In genomic region chr12:116559080-116559329, GRCh38 we compare ENCODE assay signal across 1 cellular context.
TF ChIP-seq lines count a peak whose summit lies in the region.

No MANE protein-coding gene starts in this region.

TF ChIP-seq in K562, 482 proteins besides CTCF, POLR2A, EP300 and RAD21 (continued from another document and continues in another):
- TF ChIP-seq CREBBP (IDR thresholded peaks at IDR 0.05; ENCODE audit: low read depth, low read length) (no peak), MLLT1 (IDR thresholded peaks at IDR 0.05) (0 out of 4 replicates have a peak, but pooled peaks of 1 of the 2 experiments have one; percentile 39), TEAD2 (tag; IDR thresholded peaks at IDR 0.05) (no peak), IFI16 (CRISPR knock-in tag; IDR thresholded peaks at IDR 0.05) (no peak), JUND (IDR thresholded peaks at IDR 0.05; ENCODE audit: borderline replicate concordance, low read depth, low read length) (no peak), JUND (tag; IDR thresholded peaks at IDR 0.05; ENCODE audit: borderline replicate concordance, low read depth, low read length) (no peak), ZNF165 (CRISPR knock-in tag; IDR thresholded peaks at IDR 0.05; ENCODE audit: borderline replicate concordance) (no peak), CBFB (CRISPR knock-in tag; IDR thresholded peaks at IDR 0.05) (no peak), PTTG1 (tag; IDR thresholded peaks at IDR 0.05; ENCODE audit: low read depth) (0 out of 2 replicates have a peak, but pooled peaks have one; percentile 39), RFX1 (IDR thresholded peaks at IDR 0.05) (no peak), ZFPM2 (CRISPR knock-in tag; IDR thresholded peaks at IDR 0.05) (no peak), E4F1 (CRISPR knock-in tag; IDR thresholded peaks at IDR 0.05; ENCODE audit: borderline replicate concordance) (0 out of 2 replicates have a peak, but pooled peaks have one; percentile 45), ZNF445 (CRISPR knock-in tag; IDR thresholded peaks at IDR 0.05; ENCODE audit: low read depth) (no peak), NFRKB (IDR thresholded peaks at IDR 0.05; ENCODE audit: low read depth) (peak; percentile 25; the same call in 1 of the 2 replicates), SAFB (IDR thresholded peaks at IDR 0.05; ENCODE audit: borderline replicate concordance, low read depth, low read length) (no peak), GTF2F1 (IDR thresholded peaks at IDR 0.05; ENCODE audit: low read depth, low read length) (no peak), NFATC3 (IDR thresholded peaks at IDR 0.05) (no peak), ELF4 (CRISPR knock-in tag; IDR thresholded peaks at IDR 0.05) (no peak), PBX2 (CRISPR knock-in tag; IDR thresholded peaks at IDR 0.05; ENCODE audit: low read depth) (no peak), PBX2 (tag; conservative IDR thresholded peaks at IDR 0.05; ENCODE audit: low read depth) (no peak), SP1 (CRISPR knock-in tag; IDR thresholded peaks at IDR 0.05) (no peak), PCBP1 (IDR thresholded peaks at IDR 0.05; ENCODE audit: low read depth, low read length, poor library complexity, severe bottlenecking) (no peak), NR3C1 (CRISPR knock-in tag; IDR thresholded peaks at IDR 0.05) (no peak), PML (IDR thresholded peaks at IDR 0.05; ENCODE audit: low read length) (no peak), MIER1 (IDR thresholded peaks at IDR 0.05; ENCODE audit: low read depth) (no peak), RBM34 (IDR thresholded peaks at IDR 0.05; ENCODE audit: borderline replicate concordance, insufficient read depth, low read length) (no peak), TCF7L2 (IDR thresholded peaks at IDR 0.05; ENCODE audit: low read depth, low read length) (no peak), CHD1 (IDR thresholded peaks at IDR 0.05; ENCODE audit: low read length) (peak; percentile 78), PTRF (tag; IDR thresholded peaks at IDR 0.05) (peak; percentile 42; the same call in 1 of the 2 replicates), ZNF717 (CRISPR knock-in tag; IDR thresholded peaks at IDR 0.05) (no peak), CBX3 (IDR thresholded peaks at IDR 0.05; ENCODE audit: borderline replicate concordance in 1 of 2, low read length in 2 of 2) (no peak), CBX5 (IDR thresholded peaks at IDR 0.05; ENCODE audit: borderline replicate concordance, low read depth) (no peak), SMARCC2 (IDR thresholded peaks at IDR 0.05; ENCODE audit: low read depth) (no peak), PREB (CRISPR knock-in tag; IDR thresholded peaks at IDR 0.05) (0 out of 2 replicates have a peak, but pooled peaks have one; percentile 6), MAZ (CRISPR knock-in tag; conservative IDR thresholded peaks at IDR 0.05 in 1 of 2, IDR thresholded peaks at IDR 0.05 in 1 of 2) (no peak), CHCHD3 (CRISPR knock-in tag; IDR thresholded peaks at IDR 0.05) (no peak), ARID2 (IDR thresholded peaks at IDR 0.05) (no peak), NFE2L1 (tag; IDR thresholded peaks at IDR 0.05; ENCODE audit: borderline replicate concordance, low read depth) (peak; percentile 10; the same call in 1 of the 2 replicates), CREB1 (IDR thresholded peaks at IDR 0.05) (no peak), CREB1 (CRISPR knock-in tag; IDR thresholded peaks at IDR 0.05) (no peak), KDM2B (CRISPR knock-in tag; IDR thresholded peaks at IDR 0.05) (no peak), XRCC3 (IDR thresholded peaks at IDR 0.05) (no peak), PRDM10 (IDR thresholded peaks at IDR 0.05; ENCODE audit: partially characterized antibody) (no peak), E2F8 (IDR thresholded peaks at IDR 0.05; ENCODE audit: low read depth, partially characterized antibody) (no peak), ZNF707 (CRISPR knock-in tag; conservative IDR thresholded peaks at IDR 0.05) (no peak), DMBX1 (CRISPR knock-in tag; IDR thresholded peaks at IDR 0.05; ENCODE audit: borderline replicate concordance) (no peak), CBX8 (IDR thresholded peaks at IDR 0.05; ENCODE audit: borderline replicate concordance, extremely low read depth, low read depth, low read length, poor library complexity, severe bottlenecking) (no peak), SNAPC5 (CRISPR knock-in tag; IDR thresholded peaks at IDR 0.05) (no peak), BDP1 (IDR thresholded peaks at IDR 0.05; ENCODE audit: insufficient read depth, insufficient read length) (no peak), ZNF324 (CRISPR knock-in tag; IDR thresholded peaks at IDR 0.05) (no peak), ZNF263 (CRISPR knock-in tag; IDR thresholded peaks at IDR 0.05; ENCODE audit: borderline replicate concordance) (no peak), SIRT6 (IDR thresholded peaks at IDR 0.05; ENCODE audit: low read depth, low read length) (no peak), CREB5 (CRISPR knock-in tag; IDR thresholded peaks at IDR 0.05) (no peak), DNMT1 (IDR thresholded peaks at IDR 0.05) (no peak)
